Comparison of ENCODE assay signal across 33 cellular contexts in the genomic region with DNA sequence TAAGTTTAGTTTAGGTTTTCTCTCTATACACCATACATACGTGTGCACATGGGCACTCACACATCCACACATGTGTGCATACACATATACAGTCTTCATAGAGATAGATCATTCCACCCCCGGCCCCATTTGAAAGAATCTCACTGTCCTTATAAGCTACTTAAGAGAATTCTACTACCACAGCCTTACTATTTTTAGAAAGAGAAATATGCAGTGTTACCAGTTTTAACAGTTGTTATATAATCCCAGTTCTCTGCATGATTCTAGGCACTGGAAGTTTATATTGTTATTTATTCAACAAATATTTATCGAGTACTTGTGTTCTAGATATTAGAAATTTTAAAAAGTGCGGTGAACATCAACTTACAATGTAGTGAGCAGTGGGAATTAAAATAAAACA.
"Had no signal": no experiment of that assay in that cellular context is flagged by ENCODE, and none has a peak within 500 bp of the region (broad histone marks: within the 10 kb centered on the region; RNA-seq: fewer than 3 reads in every experiment).

No MANE protein-coding gene starts in this region.

- H3K27me3 Mint-ChIP-seq: activated CD4-positive, alpha-beta T cell treated with anti-CD3 and anti-CD28 coated beads, Interleukin-2, amount 10 ng/mL, durations not matched to agents 24 days and 14 days; activated naive CD4-positive, alpha-beta T cell treated with anti-CD3 and anti-CD28 coated beads, Interleukin-2, amount 50 U/mL, for 24 hours; activated naive CD8-positive, alpha-beta T cell treated with anti-CD3 and anti-CD28 coated beads, Interleukin-2, amount 10 ng/mL, durations not matched to agents 7 days and 5 days; activated T-cell treated with anti-CD3 and anti-CD28 coated beads, Interleukin-2, amount 50 U/mL, for 24 hours had no signal

- H3K4me1 Mint-ChIP-seq: activated CD4-positive, alpha-beta T cell treated with anti-CD3 and anti-CD28 coated beads, Interleukin-2, amount 10 ng/mL, durations not matched to agents 24 days and 14 days; activated naive CD4-positive, alpha-beta T cell treated with anti-CD3 and anti-CD28 coated beads, Interleukin-2, amount 50 U/mL, for 24 hours; activated naive CD8-positive, alpha-beta T cell treated with anti-CD3 and anti-CD28 coated beads, Interleukin-2, amount 10 ng/mL, durations not matched to agents 7 days and 5 days had no signal

- H3K4me1 ChIP-seq: SJCRH30 had no signal

- H3K27me3 ChIP-seq: ascending aorta, body of pancreas, breast epithelium, SJCRH30 had no signal

- DNase-seq: activated CD4-positive, alpha-beta T cell treated with anti-CD3 and anti-CD28 coated beads, Interleukin-2, amount 10 ng/mL, durations not matched to agents 24 days and 14 days; activated CD4-positive, alpha-beta T cell treated with anti-CD3 and anti-CD28 coated beads, Interleukin-2, amount 50 U/mL, for 4 hours; activated CD8-positive, alpha-beta T cell treated with anti-CD3 and anti-CD28 coated beads, Interleukin-2, amount 10 ng/mL, durations not matched to agents 7 days and 5 days; activated gamma-delta T cell; activated naive CD4-positive, alpha-beta T cell treated with Interleukin-2 at 50 U/mL for 16 hours; activated naive CD8-positive, alpha-beta T cell treated with anti-CD3 and anti-CD28 coated beads, Interleukin-2, amount 10 ng/mL, durations not matched to agents 7 days and 5 days; activated T-cell treated with anti-CD3 and anti-CD28 coated beads, Interleukin-2, amount 50 U/mL, for 24 hours; amygdala; body of pancreas; central memory CD4-positive, alpha-beta T cell; NCI-H1092 treated with DMSO at 0.1 percent for 48 hours; NCI-H1417; NCI-H146; NCI-H187; NCI-H2029 treated with DMSO at 0.1 percent for 48 hours; NCI-H2107; NCI-H2171; NCI-H510A; NCI-H526; NCI-H748 treated with DMSO at 0.1 percent for 48 hours; NK-92 treated with Interleukin-12 subunit alpha and Interleukin-12 subunit beta, amount 100 ng/mL, for 24 hours; PC-9; SHP77; SJCRH30 had no signal

- H3K4me3 ChIP-seq: ascending aorta, body of pancreas, breast epithelium, PC-9, SJCRH30, SK-N-MC had no signal

- H3K9me3 Mint-ChIP-seq: activated CD4-positive, alpha-beta T cell treated with anti-CD3 and anti-CD28 coated beads, Interleukin-2, amount 10 ng/mL, durations not matched to agents 24 days and 14 days; activated naive CD4-positive, alpha-beta T cell treated with anti-CD3 and anti-CD28 coated beads, Interleukin-2, amount 50 U/mL, for 24 hours; activated naive CD8-positive, alpha-beta T cell treated with anti-CD3 and anti-CD28 coated beads, Interleukin-2, amount 10 ng/mL, durations not matched to agents 7 days and 5 days; activated T-cell treated with anti-CD3 and anti-CD28 coated beads, Interleukin-2, amount 50 U/mL, for 24 hours; activated T-helper 2 cell treated with anti-CD3 and anti-CD28 coated beads, Interferon-gamma antibody, Interleukin-2, Interleukin-4, amounts not matched to agents 10 μg/mL and 5 μg/mL and 100 μg/mL, durations not matched to agents 14 hours and 24 hours and 36 hours; T-helper 1 cell treated with Interleukin-12 subunit alpha and Interleukin-12 subunit beta and Interleukin-4 antibody, amounts not matched to agents 30 μg/mL and 1 μg/mL, for 36 hours; T-helper 2 cell treated with Interferon-gamma antibody and Interleukin-4, amounts not matched to agents 5 μg/mL and 100 μg/mL, for 36 hours had no signal

- H3K4me3 Mint-ChIP-seq: activated CD4-positive, alpha-beta T cell treated with anti-CD3 and anti-CD28 coated beads, Interleukin-2, amount 10 ng/mL, durations not matched to agents 24 days and 14 days; activated CD8-positive, alpha-beta T cell treated with anti-CD3 and anti-CD28 coated beads, Interleukin-2, amount 10 ng/mL, durations not matched to agents 7 days and 5 days; activated naive CD4-positive, alpha-beta T cell treated with anti-CD3 and anti-CD28 coated beads, Interleukin-2, amount 50 U/mL, for 24 hours; activated naive CD8-positive, alpha-beta T cell treated with anti-CD3 and anti-CD28 coated beads, Interleukin-2, amount 10 ng/mL, durations not matched to agents 7 days and 5 days; activated T-cell treated with anti-CD3 and anti-CD28 coated beads, Interleukin-2, amount 50 U/mL, for 24 hours; T-helper 1 cell treated with Interleukin-12 subunit alpha and Interleukin-12 subunit beta and Interleukin-4 antibody, amounts not matched to agents 30 μg/mL and 1 μg/mL, for 36 hours; T-helper 2 cell treated with Interferon-gamma antibody and Interleukin-4, amounts not matched to agents 5 μg/mL and 100 μg/mL, for 36 hours had no signal

- H3K27ac ChIP-seq: ascending aorta, body of pancreas, PC-9, RWPE1, SJCRH30, SK-N-MC had no signal

- ATAC-seq: activated CD8-positive, alpha-beta T cell treated with anti-CD3 and anti-CD28 coated beads, Interleukin-2, amount 10 ng/mL, durations not matched to agents 7 days and 5 days; body of pancreas had no signal

- H3K9me3 ChIP-seq: ascending aorta, body of pancreas, breast epithelium, SJCRH30 had no signal

- H3K27ac Mint-ChIP-seq: activated CD4-positive, alpha-beta T cell treated with anti-CD3 and anti-CD28 coated beads, Interleukin-2, amount 10 ng/mL, durations not matched to agents 24 days and 14 days; activated CD8-positive, alpha-beta T cell treated with anti-CD3 and anti-CD28 coated beads, Interleukin-2, amount 10 ng/mL, durations not matched to agents 7 days and 5 days; activated naive CD4-positive, alpha-beta T cell treated with anti-CD3 and anti-CD28 coated beads, Interleukin-2, amount 50 U/mL, for 24 hours; activated naive CD8-positive, alpha-beta T cell treated with anti-CD3 and anti-CD28 coated beads, Interleukin-2, amount 10 ng/mL, durations not matched to agents 7 days and 5 days; activated T-cell treated with anti-CD3 and anti-CD28 coated beads, Interleukin-2, amount 50 U/mL, for 24 hours; activated T-helper 2 cell treated with anti-CD3 and anti-CD28 coated beads, Interferon-gamma antibody, Interleukin-2, Interleukin-4, amounts not matched to agents 10 μg/mL and 5 μg/mL and 100 μg/mL, durations not matched to agents 14 hours and 24 hours and 36 hours; T-helper 1 cell treated with Interleukin-12 subunit alpha and Interleukin-12 subunit beta and Interleukin-4 antibody, amounts not matched to agents 30 μg/mL and 1 μg/mL, for 36 hours; T-helper 2 cell treated with Interferon-gamma antibody and Interleukin-4, amounts not matched to agents 5 μg/mL and 100 μg/mL, for 36 hours had no signal

- FAIRE-seq: RCC 7860 had no signal
